30 cellular contexts compared by ENCODE assay signal in genomic region chr19:763869-764268, GRCh38. TPM values are rescaled to one million over a fixed set of nuclear protein-coding genes. Genes with fewer than 3 reads are reported as not detected.
"Had no signal": no experiment of that assay in that cellular context is flagged by ENCODE, and none has a peak within 500 bp of the region (broad histone marks: within the 10 kb centered on the region; RNA-seq: fewer than 3 reads in every experiment).

No MANE protein-coding gene starts in this region.

- H3K27me3 ChIP-seq: right atrium auricular region, thyroid gland, vagina had no signal

- FAIRE-seq: keratinocyte had no signal

- H3K4me3 ChIP-seq: gastrocnemius medialis, lung, mucosa of descending colon, prostate gland, right atrium auricular region, sigmoid colon, stomach, thyroid gland, vagina had no signal

- ATAC-seq: gastrocnemius medialis; left lobe of liver; natural killer cell treated with Interleukin-12 subunit alpha and Interleukin-12 subunit beta and Interleukin-15 and Interleukin-18, amount 100 ng/mL, for 72 hours; stimulated activated effector memory CD8-positive, alpha-beta T cell treated with anti-CD3 and anti-CD28 coated beads, Interleukin-12 subunit alpha, Interleukin-12 subunit beta, amount 100 ng/mL, for 72 hours had no signal

- H3K9me3 ChIP-seq: gastrocnemius medialis, mucosa of descending colon, neutrophil, prostate gland, thyroid gland, vagina had no signal

- H3K27ac ChIP-seq: gastrocnemius medialis, neutrophil, prostate gland, right atrium auricular region, sigmoid colon, stomach, thyroid gland, vagina had no signal

- H3K4me1 ChIP-seq: gastrocnemius medialis, prostate gland, right atrium auricular region, sigmoid colon had no signal

- H3K27ac Mint-ChIP-seq: mesothelial cell of epicardium; natural killer cell treated with Interleukin-12 subunit alpha and Interleukin-12 subunit beta and Interleukin-15 and Interleukin-18, amount 100 ng/mL, for 72 hours; stimulated activated effector memory CD8-positive, alpha-beta T cell treated with anti-CD3 and anti-CD28 coated beads, Interleukin-12 subunit alpha, Interleukin-12 subunit beta, amount 100 ng/mL, for 72 hours had no signal

- H3K4me3 Mint-ChIP-seq: mesothelial cell of epicardium; naive B cell; natural killer cell treated with Interleukin-12 subunit alpha and Interleukin-12 subunit beta and Interleukin-15 and Interleukin-18, amount 100 ng/mL, for 72 hours; neural crest cell; stimulated activated effector memory CD8-positive, alpha-beta T cell treated with anti-CD3 and anti-CD28 coated beads, Interleukin-12 subunit alpha, Interleukin-12 subunit beta, amount 100 ng/mL, for 72 hours had no signal

- H3K9me3 Mint-ChIP-seq: neural crest cell; stimulated activated effector memory CD8-positive, alpha-beta T cell treated with anti-CD3 and anti-CD28 coated beads, Interleukin-12 subunit alpha, Interleukin-12 subunit beta, amount 100 ng/mL, for 72 hours had no signal

- DNase-seq: cortex of kidney; gastrocnemius medialis; head of caudate nucleus; mesenchymal stem cell; mucosa of descending colon; naive B cell; sigmoid colon; stimulated activated CD4-positive, alpha-beta T cell treated with anti-CD3 and anti-CD28 coated beads, Interleukin-2, amount 100 ng/mL, for 24 hours; stimulated activated CD4-positive, alpha-beta T cell treated with anti-CD3 and anti-CD28 coated beads, Interleukin-4, amount 100 ng/mL, for 24 hours; stimulated activated naive CD4-positive, alpha-beta T cell treated with Interleukin-2 at 50 U/mL for 16 hours; stomach; thyroid gland; trophoblast cell had no signal

- H3K36me3 ChIP-seq: gastrocnemius medialis, neutrophil, prostate gland, right atrium auricular region, sigmoid colon, thyroid gland, vagina had no signal

- H3K4me1 Mint-ChIP-seq: neural crest cell; stimulated activated effector memory CD8-positive, alpha-beta T cell treated with anti-CD3 and anti-CD28 coated beads, Interleukin-12 subunit alpha, Interleukin-12 subunit beta, amount 100 ng/mL, for 72 hours had no signal

- H3K36me3 Mint-ChIP-seq: naive B cell; natural killer cell treated with Interleukin-12 subunit alpha and Interleukin-12 subunit beta and Interleukin-15 and Interleukin-18, amount 100 ng/mL, for 72 hours; stimulated activated effector memory CD8-positive, alpha-beta T cell treated with anti-CD3 and anti-CD28 coated beads, Interleukin-12 subunit alpha, Interleukin-12 subunit beta, amount 100 ng/mL, for 72 hours had no signal

RNA-seq across cellular contexts. Expression of gene MISP, which starts 13.0 kb away (rescaled TPM):
- total RNA-seq: dermis microvascular lymphatic vessel endothelial cell; natural killer cell treated with Interleukin-12 subunit alpha and Interleukin-12 subunit beta and Interleukin-15 and Interleukin-18, amount 100 ng/mL, for 72 hours; neural crest cell; skeletal muscle tissue; subcutaneous adipose tissue had no signal

RNA-seq across cellular contexts. Expression of gene PALM, which starts 55.1 kb away (rescaled TPM):
- total RNA-seq: natural killer cell treated with Interleukin-12 subunit alpha and Interleukin-12 subunit beta and Interleukin-15 and Interleukin-18, amount 100 ng/mL, for 72 hours had no signal
- polyA plus RNA-seq: keratinocyte had no signal

RNA-seq across cellular contexts. Expression of gene PLPPR3, which starts 57.9 kb away (rescaled TPM):
- total RNA-seq: gastrocnemius medialis; left lobe of liver; natural killer cell treated with Interleukin-12 subunit alpha and Interleukin-12 subunit beta and Interleukin-15 and Interleukin-18, amount 100 ng/mL, for 72 hours; right atrium auricular region; sigmoid colon; subcutaneous adipose tissue; thyroid gland; ureter; vagina had no signal
- polyA plus RNA-seq: esophagus, keratinocyte, liver had no signal
